In genomic region chrX:41384041-41384705, GRCh38 we compare ENCODE assay signal across 8 cellular contexts. TPM values are rescaled to one million over a fixed set of nuclear protein-coding genes. Genes with fewer than 3 reads are reported as not detected.
DNase-seq lines count a peak whose midpoint lies in the region; ATAC-seq, FAIRE-seq and TF ChIP-seq lines count a peak whose summit lies in the region.

No MANE protein-coding gene starts in this region.

- H3K27ac ChIP-seq in RWPE1 (peak overlapping the region; percentile 81), kidney (ENCODE audit: low read depth in 2 of 2, low read length in 2 of 2) (no peak overlapping the region)

- intact Hi-C loops in kidney (cut with DNase I): no loop called here

- H3K4me3 ChIP-seq in kidney (ENCODE audit: low read length in 2 of 2): no peak overlapping the region

- no peaks in the 10 kb centered on the region for H3K9me3 Mint-ChIP-seq in activated naive CD4-positive, alpha-beta T cell treated with anti-CD3 and anti-CD28 coated beads, Interleukin-2, amount 50 U/mL, for 72 hours

- CTCF ChIA-PET in RWPE1 (lab: Yijun Ruan, JAX): interaction anchor here (0.6 kb wide), 1 partner anchor 37 kb away, joined by 3 read pairs; no protein-coding TSS in a partner anchor

- ATAC-seq in activated naive CD4-positive, alpha-beta T cell treated with anti-CD3 and anti-CD28 coated beads, Interleukin-2, amount 50 U/mL, for 72 hours: peak; percentile 74 to 76
- no peak for ATAC-seq in GM19395 (IDR thresholded peaks at IDR 0.05; ENCODE audit: unreplicated experiment)

- POLR2A ChIA-PET in RWPE1 (lab: Yijun Ruan, JAX; ENCODE audit: low non-redundant PET): interaction anchor here (0.5 kb wide), 1 partner anchor 367 kb away, joined by 6 read pairs; no protein-coding TSS in a partner anchor

- no peaks in the 10 kb centered on the region for H3K4me1 ChIP-seq in kidney (ENCODE audit: control insufficient read depth in 1 of 2, insufficient read depth in 1 of 2, low read depth in 1 of 2, low read length in 2 of 2)

- TF ChIP-seq CTCF in RWPE1 (conservative IDR thresholded peaks at IDR 0.05; ENCODE audit: low read depth) (no peak), kidney (IDR thresholded peaks at IDR 0.05; ENCODE audit: borderline replicate concordance, extremely low read depth, insufficient read depth) (no peak)

- no peaks in the 10 kb centered on the region for H3K36me3 ChIP-seq in kidney (ENCODE audit: control insufficient read depth in 1 of 2, insufficient read depth in 2 of 2, low read length in 2 of 2)

- DNase-seq in GM04503 (ENCODE audit: low read depth) (peak; percentile 14), RWPE1 (ENCODE audit: low spot score) (peak; percentile 66), kidney (peak; percentile 76), NCI-H446 (lab: John Stamatoyannopoulos, UW) (no peak), NCI-H1436 treated with DMSO at 0.1 percent for 48 hours (lab: John Stamatoyannopoulos, UW) (no peak)
- DNase-seq in activated naive CD4-positive, alpha-beta T cell treated with anti-CD3 and anti-CD28 coated beads, Interleukin-2, amount 50 U/mL, for 72 hours (ENCODE audit: low spot score in 2 of 2): peak in 1 of 2 donors; percentile 17
- DNase-seq in stimulated activated CD4-positive, alpha-beta T cell treated with anti-CD3 and anti-CD28 coated beads, TNF-alpha, amount 100 ng/mL, for 48 hours (ENCODE audit: low read depth in 3 of 3): peak; percentile 13 to 60 (median 32)

- H3K36me3 Mint-ChIP-seq in activated naive CD4-positive, alpha-beta T cell treated with anti-CD3 and anti-CD28 coated beads, Interleukin-2, amount 50 U/mL, for 72 hours: no peaks in the 10 kb centered on the region

- H3K27ac Mint-ChIP-seq in activated naive CD4-positive, alpha-beta T cell treated with anti-CD3 and anti-CD28 coated beads, Interleukin-2, amount 50 U/mL, for 72 hours: peak overlapping the region; percentile 60 to 81

- FAIRE-seq in kidney (lab: Jason Lieb, UNC): no peak

- no peaks in the 10 kb centered on the region for H3K9me3 ChIP-seq in kidney (ENCODE audit: control insufficient read depth in 1 of 2, low read length in 2 of 2)

- H3K9ac ChIP-seq in kidney (ENCODE audit: low read length in 2 of 2): no peak overlapping the region

RNA-seq across cellular contexts. Expression of gene DDX3X, which starts 50.2 kb away (rescaled TPM):
- 100 to 1,000 TPM; 248 to 259 TPM for total RNA-seq in activated naive CD4-positive, alpha-beta T cell treated with anti-CD3 and anti-CD28 coated beads, Interleukin-2, amount 50 U/mL, for 72 hours
- 275 TPM for total RNA-seq in kidney
- 43.6 TPM for polyA plus RNA-seq in kidney (ENCODE audit: insufficient read depth, low read depth, low replicate concordance)

Comparison
In these comparisons a context has a peak if more than half of its experiments do, and no peak if none do; other contexts are left out.
1. DNase-seq: peak in GM04503 (single experiment), RWPE1 (single experiment), kidney (single experiment) and stimulated activated CD4-positive, alpha-beta T cell treated with anti-CD3 and anti-CD28 coated beads, TNF-alpha, amount 100 ng/mL, for 48 hours (3 of 3); none in NCI-H446 (0 of 2) and NCI-H1436 treated with DMSO at 0.1 percent for 48 hours (single experiment).